ENCODE assay signal across 14 cellular contexts in genomic region chr3:149080699-149081091, GRCh38. TPM values are rescaled to one million over a fixed set of nuclear protein-coding genes. Genes with fewer than 3 reads are reported as not detected.
A peak's percentile ranks its signal among the peaks of the same experiment; 100 is the strongest.
DNase-seq lines count a peak whose midpoint lies in the region; ATAC-seq and TF ChIP-seq lines count a peak whose summit lies in the region.
"Had no signal": no experiment of that assay in that cellular context is flagged by ENCODE, and none has a peak within 500 bp of the region (broad histone marks: within the 10 kb centered on the region; RNA-seq: fewer than 3 reads in every experiment).

No MANE protein-coding gene starts in this region.

- no CpG with 5 or more reads among the region's 2 CpGs for WGBS in mesenchymal stem cell

- no peak overlapping the region for H2BK15ac ChIP-seq in mesenchymal stem cell (ENCODE audit: low read depth, poor library complexity, severe bottlenecking)

- no peaks in the 10 kb centered on the region for H3K27me3 ChIP-seq in mesenchymal stem cell (ENCODE audit: control insufficient read depth in 1 of 2, insufficient read depth in 1 of 2, low read length in 2 of 2)

- H3K18ac ChIP-seq in mesenchymal stem cell (ENCODE audit: low read depth in 1 of 2, low read length in 2 of 2): no peak overlapping the region

- H2AFZ ChIP-seq in mesenchymal stem cell (ENCODE audit: low read depth, low read length): no peak overlapping the region

- no peak for TF ChIP-seq CTCF in cardiac fibroblast (IDR thresholded peaks at IDR 0.05; ENCODE audit: low read depth, low read length)

- H3K36me3 ChIP-seq in mesenchymal stem cell (ENCODE audit: control insufficient read depth in 1 of 2, insufficient read depth in 2 of 2, low read depth in 1 of 2, low read length in 2 of 2): peaks cover 3 to 10% of the 10 kb centered on the region in 2 experiments

- H3K9ac ChIP-seq in mesenchymal stem cell (ENCODE audit: low read length): peak overlapping the region; percentile 26

- H2BK120ac ChIP-seq in mesenchymal stem cell (ENCODE audit: low read depth, low read length): no peak overlapping the region

- H3K4me3 ChIP-seq in cardiac fibroblast (replicated peaks in 1 of 2; ENCODE audit: low read depth in 2 of 2, low read length in 2 of 2): no peak overlapping the region
- no peak overlapping the region for H3K4me3 ChIP-seq in mesenchymal stem cell (ENCODE audit: insufficient read depth in 1 of 2, low read depth in 1 of 2, low read length in 2 of 2)
- H3K4me3 ChIP-seq: psoas muscle had no signal

- no peak overlapping the region for H4K8ac ChIP-seq in mesenchymal stem cell (ENCODE audit: low read length)

- H3K79me1 ChIP-seq in mesenchymal stem cell (replicated peaks; ENCODE audit: low read length, poor library complexity, severe bottlenecking): peaks cover 9% of the 10 kb centered on the region

- H2BK12ac ChIP-seq in mesenchymal stem cell (ENCODE audit: low read length in 2 of 2): no peak overlapping the region

- H2BK5ac ChIP-seq in mesenchymal stem cell (ENCODE audit: low read depth, low read length, poor library complexity, severe bottlenecking): no peak overlapping the region

- peaks cover 6% of the 10 kb centered on the region for H3K4me1 ChIP-seq in mesenchymal stem cell (ENCODE audit: control insufficient read depth, insufficient read depth, low read depth, low read length)

- ATAC-seq in HG03108 (IDR thresholded peaks at IDR 0.05; ENCODE audit: unreplicated experiment) (no peak), HG03095 (IDR thresholded peaks at IDR 0.05; ENCODE audit: unreplicated experiment) (no peak), GM21737 (IDR thresholded peaks at IDR 0.05; ENCODE audit: unreplicated experiment) (no peak)
- ATAC-seq: psoas muscle had no signal

- peak; percentile 75 for DNase-seq in ELR (ENCODE audit: low read depth)
- DNase-seq in MV-4-11 (lab: John Stamatoyannopoulos, UW): peak; percentile 56
- DNase-seq in cardiac fibroblast (ENCODE audit: low read depth in 2 of 2): peak; percentile 67 to 88
- peak; percentile 12 for DNase-seq in mesenchymal stem cell
- DNase-seq in NCI-H2029 treated with DMSO at 0.1 percent for 48 hours (lab: John Stamatoyannopoulos, UW): no peak
- DNase-seq: C1 segment of cervical spinal cord; GF-D8; NCI-H2171; psoas muscle; stimulated activated CD4-positive, alpha-beta T cell treated with anti-CD3 and anti-CD28 coated beads, Interleukin-4, amount 100 ng/mL, for 1 hour; stimulated activated naive CD4-positive, alpha-beta T cell had no signal

- no peak overlapping the region for H3K14ac ChIP-seq in mesenchymal stem cell (ENCODE audit: low read length in 2 of 2)

- no peak overlapping the region for H3K4me2 ChIP-seq in mesenchymal stem cell (ENCODE audit: low read length, poor library complexity, severe bottlenecking)

- H3K27ac ChIP-seq in mesenchymal stem cell (ENCODE audit: low read length, poor library complexity, severe bottlenecking): no peak overlapping the region
- H3K27ac ChIP-seq: psoas muscle had no signal

- no peak overlapping the region for H3K23ac ChIP-seq in mesenchymal stem cell (ENCODE audit: low read length in 2 of 2)

- H3K9me3 ChIP-seq in mesenchymal stem cell (ENCODE audit: control insufficient read depth, low read length): no peaks in the 10 kb centered on the region
- H3K9me3 ChIP-seq: psoas muscle had no signal

- H3K4ac ChIP-seq in mesenchymal stem cell (ENCODE audit: low read depth in 1 of 2, low read length in 2 of 2): no peak overlapping the region

- no peak overlapping the region for H4K91ac ChIP-seq in mesenchymal stem cell (ENCODE audit: low read length)

- no peak overlapping the region for H2AK5ac ChIP-seq in mesenchymal stem cell (ENCODE audit: low read length, severe bottlenecking)

RNA-seq across cellular contexts. Expression of gene HLTF, which starts 5.6 kb away (rescaled TPM):
- 15.3 TPM for polyA plus RNA-seq in mesenchymal stem cell (2013, experiment 1 of 2)
- polyA plus RNA-seq in mesenchymal stem cell (2013, experiment 2 of 2): 15.0 TPM

RNA-seq across cellular contexts. Expression of gene HPS3, which starts 48.7 kb away (rescaled TPM):
- 22.1 TPM for polyA plus RNA-seq in mesenchymal stem cell (2013, experiment 1 of 2)
- polyA plus RNA-seq in mesenchymal stem cell (2013, experiment 2 of 2): 23.8 TPM
